1 cellular context compared by ENCODE assay signal in the genomic region with DNA sequence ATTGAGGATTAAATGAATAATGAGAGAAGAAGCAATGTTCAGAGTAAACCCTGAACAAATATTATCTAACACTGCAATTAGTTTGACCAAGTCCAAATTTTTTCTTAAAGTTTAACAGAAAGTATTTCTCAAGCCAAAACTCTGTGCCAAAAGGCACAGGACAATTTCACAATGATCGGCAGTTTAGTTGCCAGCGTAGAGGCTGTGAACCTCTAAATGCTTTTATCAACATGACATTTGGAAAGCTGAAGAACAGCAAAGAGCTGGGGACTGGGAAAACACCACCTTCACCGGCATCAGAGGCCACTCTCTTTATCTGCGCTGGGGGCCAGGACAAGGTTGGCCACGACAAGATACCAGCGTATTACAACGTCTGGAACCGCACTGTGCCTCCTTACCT.
A peak's percentile ranks its signal among the peaks of the same experiment; 100 is the strongest.
TF ChIP-seq lines count a peak whose summit lies in the region.

No MANE protein-coding gene starts in this region.

TF ChIP-seq in liver, 16 proteins besides CTCF, POLR2A, EP300 and RAD21 (continued from another document):
- no peak for TF ChIP-seq GABPA (IDR thresholded peaks at IDR 0.05 in 1 of 2, conservative IDR thresholded peaks at IDR 0.05 in 1 of 2)
- TF ChIP-seq YY1 (IDR thresholded peaks at IDR 0.05) = peak; percentile 74
- TF ChIP-seq, protein P1, sequence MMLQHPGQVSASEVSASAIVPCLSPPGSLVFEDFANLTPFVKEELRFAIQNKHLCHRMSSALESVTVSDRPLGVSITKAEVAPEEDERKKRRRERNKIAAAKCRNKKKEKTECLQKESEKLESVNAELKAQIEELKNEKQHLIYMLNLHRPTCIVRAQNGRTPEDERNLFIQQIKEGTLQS (IDR thresholded peaks at IDR 0.05) = peak; percentile 74
